In the genomic region with DNA sequence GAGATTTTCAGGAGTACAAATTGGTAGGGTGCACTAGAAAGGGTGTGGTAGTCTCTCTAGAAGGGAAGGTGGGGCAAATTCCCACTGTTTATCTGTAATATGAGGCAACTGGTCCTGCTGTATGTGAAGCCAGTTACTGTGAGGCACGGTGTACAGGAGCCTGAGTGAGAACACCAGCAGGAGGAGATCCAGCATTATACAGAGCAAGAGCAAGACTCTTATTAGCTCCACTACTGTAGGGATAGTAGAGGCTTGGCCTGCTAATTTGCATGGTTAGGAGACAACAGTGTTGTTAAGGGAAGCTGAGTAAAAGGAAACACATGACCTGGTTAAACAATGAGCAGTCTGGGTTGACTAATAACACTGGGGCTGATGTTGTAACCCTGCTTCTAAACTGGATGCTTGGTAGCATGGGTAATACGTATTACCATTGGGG, we compare ENCODE assay signal across 13 cellular contexts.
A peak's percentile ranks its signal among the peaks of the same experiment; 100 is the strongest.
DNase-seq lines count a peak whose midpoint lies in the region; ATAC-seq, FAIRE-seq and TF ChIP-seq lines count a peak whose summit lies in the region.
"Had no signal": no experiment of that assay in that cellular context is flagged by ENCODE, and none has a peak within 500 bp of the region (broad histone marks: within the 10 kb centered on the region; RNA-seq: fewer than 3 reads in every experiment).

No MANE protein-coding gene starts in this region.

- no peak for FAIRE-seq in HepG2 (lab: Jason Lieb, UNC)

- H3K9me3 ChIP-seq in mammary epithelial cell (replicated peaks; ENCODE audit: insufficient read depth, low read length) (no peaks in the 10 kb centered on the region), HepG2 (ENCODE audit: low read length) (no peaks in the 10 kb centered on the region), tibial nerve (peaks cover 0 to 14% (median 0%) of the 10 kb centered on the region in 4 donors)

- CTCF ChIA-PET in mammary epithelial cell (lab: Charles Lee; ENCODE audit: low non-redundant PET) (no interaction called here), HepG2 (lab: Yijun Ruan, JAX; ENCODE audit: low intra/inter-chr PET ratio, low total read pairs) (no interaction called here)

- peak; percentile 71 for ATAC-seq in HG03139 (IDR thresholded peaks at IDR 0.05; ENCODE audit: unreplicated experiment)
- ATAC-seq in HepG2 = peak; percentile 89
- ATAC-seq: activated naive CD4-positive, alpha-beta T cell treated with anti-CD3 and anti-CD28 coated beads, Interleukin-2, amount 50 U/mL, for 72 hours had no signal

- dilution Hi-C loops in mammary epithelial cell (cut with HindIII; ENCODE audit: low sequenced_read_pairs) = no loop called here

- H3K79me2 ChIP-seq in mammary epithelial cell (ENCODE audit: insufficient read depth, low read length) = no peaks in the 10 kb centered on the region
- no peaks in the 10 kb centered on the region for H3K79me2 ChIP-seq in HepG2 (ENCODE audit: insufficient read depth, low read length)

- H3K36me3 ChIP-seq in mammary epithelial cell (ENCODE audit: insufficient read depth, low read length) (no peaks in the 10 kb centered on the region), HepG2 (replicated peaks in 1 of 2; ENCODE audit: control insufficient read depth in 1 of 2, insufficient read depth in 2 of 2, low read length in 2 of 2) (0 out of 5 replicates have a peak, but pooled peaks cover 0 to 3% of the 10 kb centered on the region in 2 experiments), tibial nerve (peaks cover 0 to 74% (median 7%) of the 10 kb centered on the region in 3 donors)

- TF ChIP-seq RAD21 in HepG2 (CRISPR knock-in tag; IDR thresholded peaks at IDR 0.05) = no peak

- H3K4me1 ChIP-seq in mammary epithelial cell (ENCODE audit: insufficient read depth, low read length) = no peaks in the 10 kb centered on the region
- H3K4me1 ChIP-seq in HepG2 (ENCODE audit: insufficient read depth, low read length) = peaks cover 16% of the 10 kb centered on the region
- H3K4me1 ChIP-seq in tibial nerve = peaks cover 0 to 8% (median 0%) of the 10 kb centered on the region in 4 donors
- H3K4me1 ChIP-seq: esophagus squamous epithelium had no signal

- BruUV-seq in mammary epithelial cell (replicated peaks; lab: Mats Ljungman, UMichigan) (no TSS peak), HepG2 (replicated peaks; lab: Mats Ljungman, UMichigan) (no TSS peak)

- H3K27ac ChIP-seq in mammary epithelial cell (ENCODE audit: insufficient read depth, low read depth, low read length) (no peak overlapping the region), HepG2 (ENCODE audit: extremely low read length, insufficient read depth, low read length) (peak overlapping the region; percentile 12), tibial nerve (no peak overlapping the region)
- H3K27ac ChIP-seq: esophagus squamous epithelium had no signal

- no peak overlapping the region for H3K4me3 ChIP-seq in AG10803 (ENCODE audit: low read length)
- no peak overlapping the region for H3K4me3 ChIP-seq in mammary epithelial cell (replicated peaks in 1 of 3; ENCODE audit: insufficient read depth in 1 of 3, low read depth in 2 of 3, low read length in 3 of 3)
- no peak overlapping the region for H3K4me3 ChIP-seq in HepG2 (replicated peaks in 1 of 3; ENCODE audit: insufficient read depth in 1 of 3, low read depth in 2 of 3, low read length in 3 of 3)
- H3K4me3 ChIP-seq in tibial nerve = no peak overlapping the region
- H3K4me3 ChIP-seq: esophagus squamous epithelium had no signal

- intact Hi-C loops in mammary epithelial cell (cut with micrococcal nuclease) = no loop called here
- intact Hi-C loops in HepG2 (cut with micrococcal nuclease; ENCODE audit: unreplicated experiment) = loop anchor here (2.0 kb wide), 1 partner anchor 18 kb away; no protein-coding TSS in a partner anchor

- 100% methylated on average over 2 of the region's 2 CpGs for WGBS in mammary epithelial cell (ENCODE audit: low coverage, missing lambda C conversion rate)
- WGBS in HepG2 (ENCODE audit: low lambda C conversion rate) = 50% methylated on average over 2 of the region's 2 CpGs
- 61 to 88% methylated on average over 2 of the region's 2 CpGs for WGBS in tibial nerve, 2 donors

- H2AFZ ChIP-seq in mammary epithelial cell (ENCODE audit: low read depth, low read length) (no peak overlapping the region), HepG2 (ENCODE audit: low read length) (no peak overlapping the region)

- TF ChIP-seq EP300 in HepG2 (IDR thresholded peaks at IDR 0.05; ENCODE audit: low read depth in 2 of 2, low read length in 2 of 2) (no peak), HepG2 (CRISPR knock-in tag; IDR thresholded peaks at IDR 0.05; ENCODE audit: borderline replicate concordance) (no peak), tibial nerve (IDR thresholded peaks at IDR 0.05) (no peak)

- H3K4me2 ChIP-seq in mammary epithelial cell (ENCODE audit: insufficient read depth, low read depth, low read length) (no peak overlapping the region), HepG2 (ENCODE audit: low read depth, low read length) (no peak overlapping the region)

- H4K20me1 ChIP-seq in mammary epithelial cell (ENCODE audit: insufficient read depth, low read length) (no peaks in the 10 kb centered on the region), HepG2 (ENCODE audit: insufficient read depth, low read length) (no peaks in the 10 kb centered on the region)

- H3K27me3 ChIP-seq in mammary epithelial cell (ENCODE audit: insufficient read depth, low read length) = no peaks in the 10 kb centered on the region
- no peaks in the 10 kb centered on the region for H3K27me3 ChIP-seq in HepG2 (ENCODE audit: control insufficient read depth in 1 of 2, insufficient read depth in 2 of 2, low read length in 2 of 2)
- no peaks in the 10 kb centered on the region for H3K27me3 ChIP-seq in tibial nerve
- H3K27me3 ChIP-seq: esophagus squamous epithelium had no signal

- in situ Hi-C loops in mammary epithelial cell (cut with MboI; ENCODE audit: low sequenced_read_pairs in 2 of 2) (no loop called here), HepG2 (cut with HindIII; ENCODE audit: extremely low pct_ligation_motif_present, low pct_unique_long_range_greater_than_20kb) (no loop called here), KBM-7 (cut with MboI; ENCODE audit: low pct_unique_long_range_greater_than_20kb, low sequenced_read_pairs) (no loop called here)

- TF ChIP-seq CTCF in AG10803 (conservative IDR thresholded peaks at IDR 0.05; ENCODE audit: low read length) (no peak), mammary epithelial cell (conservative IDR thresholded peaks at IDR 0.05 in 1 of 2, IDR thresholded peaks at IDR 0.05 in 1 of 2; ENCODE audit: extremely low read depth in 1 of 2, insufficient read depth in 1 of 2, low read depth in 1 of 2, low read length in 2 of 2) (no peak), HepG2 (CRISPR knock-in tag; IDR thresholded peaks at IDR 0.05) (peak; percentile 28), tibial nerve (IDR thresholded peaks at IDR 0.05) (no peak)

- TF ChIP-seq POLR2A in HepG2 (IDR thresholded peaks at IDR 0.05; ENCODE audit: insufficient read depth in 1 of 2, low read depth in 2 of 2, low read length in 2 of 2) (no peak), tibial nerve (IDR thresholded peaks at IDR 0.05) (no peak)

- H3K9ac ChIP-seq in mammary epithelial cell (ENCODE audit: insufficient read depth, low read length) = no peak overlapping the region
- H3K9ac ChIP-seq in HepG2 (ENCODE audit: insufficient read depth, low read depth, low read length) = no peak overlapping the region

- POLR2A ChIA-PET in HepG2 (lab: Yijun Ruan, JAX) = no interaction called here

- DNase-seq in AG10803 (ENCODE audit: low read depth) (peak; percentile 23), mammary epithelial cell (peak; percentile 77), HepG2 (ENCODE audit: low spot score) (peak; percentile 12), KBM-7 (no peak), SK-N-DZ (ENCODE audit: low spot score) (no peak), COLO829 (ENCODE audit: low spot score) (no peak), tibial nerve (ENCODE audit: low spot score in 2 of 2) (no peak)
- DNase-seq: activated CD4-positive, alpha-beta T cell treated with anti-CD3 and anti-CD28 coated beads, Interleukin-2, amount 10 ng/mL, durations not matched to agents 7 days and 5 days; CD4-positive, CD25-positive, alpha-beta regulatory T cell; esophagus squamous epithelium; NCI-H187 had no signal

TF ChIP-seq in HepG2, 621 proteins besides CTCF, POLR2A, EP300 and RAD21 (continues in another document):
- no peak for TF ChIP-seq ZSCAN12 (CRISPR knock-in tag; IDR thresholded peaks at IDR 0.05)
- TF ChIP-seq, protein P1, sequence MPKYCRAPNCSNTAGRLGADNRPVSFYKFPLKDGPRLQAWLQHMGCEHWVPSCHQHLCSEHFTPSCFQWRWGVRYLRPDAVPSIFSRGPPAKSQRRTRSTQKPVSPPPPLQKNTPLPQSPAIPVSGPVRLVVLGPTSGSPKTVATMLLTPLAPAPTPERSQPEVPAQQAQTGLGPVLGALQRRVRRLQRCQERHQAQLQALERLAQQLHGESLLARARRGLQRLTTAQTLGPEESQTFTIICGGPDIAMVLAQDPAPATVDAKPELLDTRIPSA (CRISPR knock-in tag; IDR thresholded peaks at IDR 0.05; ENCODE audit: borderline replicate concordance) = 0 out of 2 replicates have a peak, but pooled peaks have one; percentile 3

Comparison
In these comparisons a context has a peak if more than half of its experiments do, and no peak if none do; other contexts are left out.
1. DNase-seq: peak in AG10803 (single experiment), mammary epithelial cell (single experiment) and HepG2 (single experiment); none in KBM-7 (single experiment), SK-N-DZ (single experiment), COLO829 (single experiment) and tibial nerve (0 of 2).